Comparison of ENCODE assay signal across 14 cellular contexts in genomic region chrX:106894978-106895452, GRCh38. TPM values are rescaled to one million over a fixed set of nuclear protein-coding genes. Genes with fewer than 3 reads are reported as not detected.
DNase-seq lines count a peak whose midpoint lies in the region; ATAC-seq and TF ChIP-seq lines count a peak whose summit lies in the region.
"Had no signal": no experiment of that assay in that cellular context is flagged by ENCODE, and none has a peak within 500 bp of the region (broad histone marks: within the 10 kb centered on the region; RNA-seq: fewer than 3 reads in every experiment).

No MANE protein-coding gene starts in this region.

- peak; percentile 24 to 86 for ATAC-seq in left cardiac atrium
- no peak for ATAC-seq in HG03342 (IDR thresholded peaks at IDR 0.05; ENCODE audit: unreplicated experiment)
- no peak for ATAC-seq in HG03175 (IDR thresholded peaks at IDR 0.05; ENCODE audit: unreplicated experiment)

- no peak for TF ChIP-seq CTCF in vagina (IDR thresholded peaks at IDR 0.05)

- H3K9me3 ChIP-seq in SJCRH30 (replicated peaks) (no peaks in the 10 kb centered on the region), vagina (no peaks in the 10 kb centered on the region)
- H3K9me3 ChIP-seq: body of pancreas, tibial nerve had no signal

- H3K4me1 ChIP-seq in SJCRH30 (peaks cover 24% of the 10 kb centered on the region), vagina (peaks cover 11% of the 10 kb centered on the region)

- no peaks in the 10 kb centered on the region for H3K27me3 ChIP-seq in SJCRH30
- no peaks in the 10 kb centered on the region for H3K27me3 ChIP-seq in vagina
- H3K27me3 ChIP-seq: body of pancreas had no signal

- no peaks in the 10 kb centered on the region; the same call in 1 of the 2 replicates for H3K36me3 ChIP-seq in SJCRH30
- H3K36me3 ChIP-seq in vagina: no peaks in the 10 kb centered on the region
- H3K36me3 ChIP-seq: tibial nerve had no signal

- DNase-seq in left cardiac atrium: peak; percentile 54
- DNase-seq in cardiac septum (ENCODE audit: low spot score): no peak
- DNase-seq in SJCRH30: peak; percentile 45 to 73
- DNase-seq in fibroblast of the conjunctiva (ENCODE audit: low read depth): peak; percentile 51
- DNase-seq in vagina (ENCODE audit: extremely low spot score in 2 of 2): peak in 1 of 2 donors; percentile 70
- no peak for DNase-seq in NAMALWA (ENCODE audit: low spot score)

- intact Hi-C loops in left cardiac atrium (cut with DNase I) (loop anchor here (5.0 to 10.0 kb wide), 3 partner anchors 47 to 60 kb away; no protein-coding TSS in a partner anchor), cardiac septum (cut with DNase I) (loop anchor here (5.0 kb wide), 1 partner anchor 57 kb away; no protein-coding TSS in a partner anchor), vagina (cut with DNase I) (no loop called here)

- no peak for TF ChIP-seq POLR2A in vagina (IDR thresholded peaks at IDR 0.05)

- H3K4me3 ChIP-seq in SJCRH30 (no peak overlapping the region), vagina (no peak overlapping the region)
- H3K4me3 ChIP-seq: body of pancreas, tibial nerve had no signal

- H3K27ac ChIP-seq in SJCRH30: no peak overlapping the region
- H3K27ac ChIP-seq in vagina: peak overlapping the region; percentile 61
- H3K27ac ChIP-seq: body of pancreas, HL-60 had no signal

RNA-seq across cellular contexts. Expression of gene RIPPLY1, which starts 8.1 kb away (rescaled TPM):
- total RNA-seq in left cardiac atrium: not detected
- not detected for total RNA-seq in cardiac septum
- total RNA-seq in SJCRH30 (2014; rRNA removed; shearing (Covaris generic)): 13.4 and 14.6 TPM in 2 replicates
- total RNA-seq in vagina: not detected
- total RNA-seq: activated CD4-positive, alpha-beta memory T cell treated with anti-CD3 and anti-CD28 coated beads, Interleukin-2, amount 10 ng/mL, durations not matched to agents 7 days and 5 days; B cell; body of pancreas; naive thymus-derived CD4-positive, alpha-beta T cell; tibial nerve had no signal

RNA-seq across cellular contexts. Expression of gene CLDN2, which starts 25.2 kb away (rescaled TPM):
- total RNA-seq in left cardiac atrium (under 1 TPM; 0.10 to 0.18 TPM), cardiac septum (not detected), vagina (not detected)
- not detected in 2 replicates for total RNA-seq in SJCRH30 (2014; rRNA removed; shearing (Covaris generic))
- total RNA-seq: activated CD4-positive, alpha-beta memory T cell treated with anti-CD3 and anti-CD28 coated beads, Interleukin-2, amount 10 ng/mL, durations not matched to agents 7 days and 5 days; B cell; naive thymus-derived CD4-positive, alpha-beta T cell had no signal

Comparison
In these comparisons a context has a peak if more than half of its experiments do, and no peak if none do; other contexts are left out.
1. DNase-seq: peak in left cardiac atrium (single experiment), SJCRH30 (2 of 2) and fibroblast of the conjunctiva (single experiment); none in cardiac septum (single experiment) and NAMALWA (single experiment).
2. ATAC-seq: peak in left cardiac atrium (2 of 2); none in HG03342 (single experiment) and HG03175 (single experiment).
3. RNA of gene RIPPLY1, which starts 8.1 kb away (total RNA-seq): 13.4 to 14.6 TPM in SJCRH30; not detected in cardiac septum (single experiment), not detected in left cardiac atrium and not detected in vagina (single experiment); every median in the first group is over 10 times any median in the second.